ENCODE assay signal across 16 cellular contexts in the genomic region with DNA sequence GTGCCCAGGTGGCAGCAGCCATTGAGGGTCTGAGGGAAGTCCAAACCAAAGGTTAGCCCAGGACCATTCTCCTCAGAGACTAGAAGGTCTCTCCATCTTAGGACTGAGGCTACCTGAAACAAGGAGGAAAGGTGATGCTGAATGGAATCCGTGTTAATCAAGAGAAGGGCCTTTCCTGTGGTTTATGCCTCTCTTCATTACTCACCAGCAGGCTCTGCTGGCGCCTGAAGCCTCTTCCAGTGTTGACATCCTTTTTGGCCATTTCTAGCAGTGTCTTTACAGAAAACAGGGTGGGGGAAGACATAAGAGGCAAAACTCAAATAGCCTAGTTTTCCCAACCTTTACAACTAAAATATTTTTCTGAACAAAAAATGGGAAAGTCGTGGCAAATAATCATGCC.
DNase-seq lines count a peak whose midpoint lies in the region; ATAC-seq, FAIRE-seq and TF ChIP-seq lines count a peak whose summit lies in the region.
"Had no signal": no experiment of that assay in that cellular context is flagged by ENCODE, and none has a peak within 500 bp of the region (broad histone marks: within the 10 kb centered on the region; RNA-seq: fewer than 3 reads in every experiment).

No MANE protein-coding gene starts in this region.

- H3K4me3 ChIP-seq in AG09309 (ENCODE audit: control insufficient read depth, low read depth, low read length) (no peak overlapping the region), GM12878 (no peak overlapping the region)
- H3K4me3 ChIP-seq: esophagus squamous epithelium, tibial artery had no signal

- RAD21 ChIA-PET in GM12878 (lab: Charles Lee; ENCODE audit: unreplicated experiment), result interaction anchor here (1.3 kb wide), 1 partner anchor 96 kb away, joined by 3 read pairs; no protein-coding TSS in a partner anchor

- no peak for TF ChIP-seq EP300 in GM12878 (IDR thresholded peaks at IDR 0.05; ENCODE audit: borderline replicate concordance in 1 of 2, control insufficient read depth in 1 of 2, low read depth in 2 of 2, low read length in 2 of 2)

- DNase-seq in AG09309 (ENCODE audit: low read depth), result no peak
- DNase-seq in LHCN-M2 (ENCODE audit: low read depth), result peak; percentile 46
- no peak for DNase-seq in GM12878 (ENCODE audit: low read depth, low spot score)
- DNase-seq in kidney tubule cell (ENCODE audit: low spot score), result peak; percentile 72
- DNase-seq in NCI-H1048 (lab: John Stamatoyannopoulos, UW), result no peak
- no peak for DNase-seq in CD4-positive, alpha-beta T cell
- DNase-seq in progenitor cell of endocrine pancreas (ENCODE audit: low spot score, unreplicated experiment), result no peak
- no peak for DNase-seq in activated T-cell treated with anti-CD3 and anti-CD28 coated beads for 4 hours
- DNase-seq: activated CD8-positive, alpha-beta T cell treated with anti-CD3 and anti-CD28 coated beads for 36 hours; activated naive CD4-positive, alpha-beta T cell treated with anti-CD3 and anti-CD28 coated beads for 36 hours; cerebellar nuclear complex; DND-41; esophagus squamous epithelium; NCI-H1105 treated with DMSO at 0.1 percent for 48 hours; tibial artery had no signal

- WGBS in GM12878 (ENCODE audit: insufficient coverage, insufficient replicate concordance, low lambda C conversion rate, missing lambda C conversion rate), result 2% methylated on average over 3 of the region's 3 CpGs

- H3K27me3 ChIP-seq in GM12878 (replicated peaks in 1 of 2; ENCODE audit: control insufficient read depth in 2 of 2, insufficient read depth in 2 of 2, low read length in 1 of 2), result no peaks in the 10 kb centered on the region
- H3K27me3 ChIP-seq in CD4-positive, alpha-beta T cell (ENCODE audit: control insufficient read depth, insufficient read depth, low read length), result peaks cover 4% of the 10 kb centered on the region
- H3K27me3 ChIP-seq: esophagus squamous epithelium, tibial artery had no signal

- no peak for FAIRE-seq in GM12878 (lab: Jason Lieb, UNC)

- H3K4me1 ChIP-seq in GM12878 (ENCODE audit: control insufficient read depth, insufficient read depth, low read length), result no peaks in the 10 kb centered on the region; the same call in 1 of the 2 replicates

- H3K36me3 Mint-ChIP-seq in CD4-positive, alpha-beta T cell (ENCODE audit: low read depth), result no peaks in the 10 kb centered on the region
- H3K36me3 Mint-ChIP-seq in progenitor cell of endocrine pancreas (ENCODE audit: insufficient read depth), result no peaks in the 10 kb centered on the region

- H3K27me3 Mint-ChIP-seq in CD4-positive, alpha-beta T cell, result peaks cover 6% of the 10 kb centered on the region
- peaks cover 4% of the 10 kb centered on the region for H3K27me3 Mint-ChIP-seq in progenitor cell of endocrine pancreas

- CTCF ChIA-PET in GM12878 (lab: Yijun Ruan, JAX), result no interaction called here
- CTCF ChIA-PET in CD4-positive, alpha-beta T cell (lab: Charles Lee), result no interaction called here

- no peaks in the 10 kb centered on the region for H3K36me3 ChIP-seq in GM12878 (ENCODE audit: control insufficient read depth in 2 of 2, insufficient read depth in 2 of 2, low read length in 1 of 2)
- H3K36me3 ChIP-seq: esophagus squamous epithelium, tibial artery had no signal

- no TSS peak for BruUV-seq in GM12878 (replicated peaks; lab: Mats Ljungman, UMichigan)

- ATAC-seq in GM12878, result no peak
- no peak for ATAC-seq in CD4-positive, alpha-beta T cell (ENCODE audit: poor library complexity)
- ATAC-seq: activated CD8-positive, alpha-beta T cell treated with anti-CD3 and anti-CD28 coated beads for 36 hours; Right ventricle myocardium inferior had no signal

- no peaks in the 10 kb centered on the region for H3K79me2 ChIP-seq in GM12878 (ENCODE audit: control insufficient read depth, insufficient read depth, low read length)

- no peak overlapping the region for H3K9ac ChIP-seq in GM12878 (ENCODE audit: control insufficient read depth, insufficient read depth, low read length)

- SMC1A ChIA-PET in GM12878 (lab: Charles Lee; ENCODE audit: uncharacterized antibody, unreplicated experiment), result interaction anchor here (0.5 kb wide), 1 partner anchor 15 kb away, joined by 3 read pairs; no protein-coding TSS in a partner anchor

- TF ChIP-seq RAD21 in GM12878 (IDR thresholded peaks at IDR 0.05; ENCODE audit: insufficient read depth, low read depth, low read length), result 0 out of 2 replicates have a peak, but pooled peaks have one; percentile 5

- H3K4me1 Mint-ChIP-seq in CD4-positive, alpha-beta T cell (ENCODE audit: low read depth), result no peaks in the 10 kb centered on the region
- peaks cover 26% of the 10 kb centered on the region for H3K4me1 Mint-ChIP-seq in progenitor cell of endocrine pancreas (ENCODE audit: low read depth)

- no peaks in the 10 kb centered on the region for H4K20me1 ChIP-seq in GM12878 (ENCODE audit: control insufficient read depth, insufficient read depth)

- TF ChIP-seq POLR2A in GM12878 (IDR thresholded peaks at IDR 0.05; ENCODE audit: low read depth, low read length), result no peak

- no peak overlapping the region for H3K4me3 Mint-ChIP-seq in CD4-positive, alpha-beta T cell
- H3K4me3 Mint-ChIP-seq in progenitor cell of endocrine pancreas (ENCODE audit: low read depth), result no peak overlapping the region
- H3K4me3 Mint-ChIP-seq: activated CD8-positive, alpha-beta T cell treated with anti-CD3 and anti-CD28 coated beads for 36 hours; activated naive CD4-positive, alpha-beta T cell treated with anti-CD3 and anti-CD28 coated beads for 36 hours had no signal

- H3K27ac Mint-ChIP-seq in CD4-positive, alpha-beta T cell, result no peak overlapping the region
- H3K27ac Mint-ChIP-seq in progenitor cell of endocrine pancreas, result no peak overlapping the region
- H3K27ac Mint-ChIP-seq: activated CD8-positive, alpha-beta T cell treated with anti-CD3 and anti-CD28 coated beads for 36 hours; activated naive CD4-positive, alpha-beta T cell treated with anti-CD3 and anti-CD28 coated beads for 36 hours had no signal

- H2AFZ ChIP-seq in GM12878 (ENCODE audit: control insufficient read depth, low read depth, low read length), result no peak overlapping the region

- POLR2A ChIA-PET in GM12878 (lab: Charles Lee), result interaction anchor here (0.5 kb wide), 1 partner anchor 1156 kb away, joined by 3 read pairs; no protein-coding TSS in a partner anchor
- POLR2A ChIA-PET in CD4-positive, alpha-beta T cell (lab: Charles Lee), result no interaction called here

- no peak overlapping the region for H3K4me2 ChIP-seq in GM12878 (ENCODE audit: control insufficient read depth, insufficient read depth)

- in situ Hi-C loops in GM12878 (cut with MboI), result no loop called here

- no peaks in the 10 kb centered on the region for H3K9me3 Mint-ChIP-seq in CD4-positive, alpha-beta T cell
- no peaks in the 10 kb centered on the region for H3K9me3 Mint-ChIP-seq in progenitor cell of endocrine pancreas (ENCODE audit: low read depth)
- H3K9me3 Mint-ChIP-seq: activated CD8-positive, alpha-beta T cell treated with anti-CD3 and anti-CD28 coated beads for 36 hours; activated naive CD4-positive, alpha-beta T cell treated with anti-CD3 and anti-CD28 coated beads for 36 hours had no signal

- peak; percentile 16 for TF ChIP-seq CTCF in AG09309 (IDR thresholded peaks at IDR 0.05; ENCODE audit: control insufficient read depth, insufficient read depth, low read depth, low read length, missing control alignments)
- TF ChIP-seq CTCF in GM12878 (IDR thresholded peaks at IDR 0.05 in 2 of 3, conservative IDR thresholded peaks at IDR 0.05 in 1 of 3; ENCODE audit: control insufficient read depth in 2 of 3, extremely low read depth in 1 of 3, insufficient read depth in 1 of 3, low read depth in 3 of 3, low read length in 3 of 3), result no peak
- no peak for TF ChIP-seq CTCF in CD4-positive, alpha-beta T cell (IDR thresholded peaks at IDR 0.05)
- no peak for TF ChIP-seq CTCF in progenitor cell of endocrine pancreas (IDR thresholded peaks at IDR 0.05; ENCODE audit: unreplicated experiment)

- intact Hi-C loops in GM12878 (cut with micrococcal nuclease; ENCODE audit: unreplicated experiment), result no loop called here
- intact Hi-C loops in CD4-positive, alpha-beta T cell (cut with DNase I, micrococcal nuclease), result no loop called here

- no peaks in the 10 kb centered on the region for H3K9me3 ChIP-seq in GM12878 (replicated peaks; ENCODE audit: control insufficient read depth, insufficient read depth, low read length)
- no peaks in the 10 kb centered on the region for H3K9me3 ChIP-seq in CD4-positive, alpha-beta T cell (ENCODE audit: control insufficient read depth, low read length)
- H3K9me3 ChIP-seq: esophagus squamous epithelium, tibial artery had no signal

- H3K27ac ChIP-seq in GM12878 (ENCODE audit: control insufficient read depth, insufficient read depth), result no peak overlapping the region
- no peak overlapping the region for H3K27ac ChIP-seq in CD4-positive, alpha-beta T cell (ENCODE audit: low read depth, low read length)

TF ChIP-seq in GM12878, 131 proteins besides CTCF, POLR2A, EP300 and RAD21:
- TF ChIP-seq RCOR1 (conservative IDR thresholded peaks at IDR 0.05; ENCODE audit: low read depth, low read length), result no peak
- TF ChIP-seq ZNF384 (IDR thresholded peaks at IDR 0.05; ENCODE audit: borderline replicate concordance, low read depth, low read length), result no peak
- no peak for TF ChIP-seq TCF12 (IDR thresholded peaks at IDR 0.05; ENCODE audit: low read depth, low read length)
- TF ChIP-seq FOXK2 (IDR thresholded peaks at IDR 0.05), result no peak
- TF ChIP-seq MYC (IDR thresholded peaks at IDR 0.05; ENCODE audit: insufficient read depth, insufficient read length, insufficient replicate concordance, low read length, severe bottlenecking), result no peak
- no peak for TF ChIP-seq BCL11A (IDR thresholded peaks at IDR 0.05; ENCODE audit: low read depth, low read length)

Comparison
In these comparisons a context has a peak if more than half of its experiments do, and no peak if none do; other contexts are left out.
1. DNase-seq: peak in LHCN-M2 (single experiment) and kidney tubule cell (single experiment); none in AG09309 (single experiment), GM12878 (single experiment), NCI-H1048 (single experiment), CD4-positive, alpha-beta T cell (0 of 10), progenitor cell of endocrine pancreas (single experiment) and activated T-cell treated with anti-CD3 and anti-CD28 coated beads for 4 hours (single experiment).